11 cellular contexts compared by ENCODE assay signal in the genomic region with DNA sequence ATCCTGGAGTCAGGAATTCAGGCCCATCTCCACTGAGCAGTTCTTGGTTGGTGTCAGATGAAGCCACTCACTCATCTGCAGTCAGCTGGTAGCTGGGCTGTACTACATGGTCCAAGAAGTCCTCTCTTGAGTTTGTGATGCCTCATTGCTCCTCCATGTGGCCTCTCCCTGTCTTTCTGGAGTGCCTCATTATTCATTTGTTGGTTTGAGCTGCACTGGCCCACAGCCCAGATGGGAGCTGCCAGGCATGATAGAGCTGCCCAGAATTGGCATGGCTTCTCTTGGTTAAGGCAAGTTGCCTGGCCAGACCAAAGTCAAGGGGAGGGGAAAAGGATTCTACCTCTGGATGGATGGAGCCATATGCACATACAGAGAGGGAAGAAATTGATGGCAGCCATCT. TPM values are rescaled to one million over a fixed set of nuclear protein-coding genes. Genes with fewer than 3 reads are reported as not detected.
DNase-seq lines count a peak whose midpoint lies in the region; ATAC-seq and TF ChIP-seq lines count a peak whose summit lies in the region.
"Had no signal": no experiment of that assay in that cellular context is flagged by ENCODE, and none has a peak within 500 bp of the region (broad histone marks: within the 10 kb centered on the region; RNA-seq: fewer than 3 reads in every experiment).

No MANE protein-coding gene starts in this region.

- no peak overlapping the region for H3K4me3 ChIP-seq in CD8-positive, alpha-beta T cell (ENCODE audit: low read depth, low read length)

- H3K27ac ChIP-seq in CD8-positive, alpha-beta T cell (ENCODE audit: low read depth, low read length), result no peak overlapping the region

- H3K27me3 ChIP-seq in CD8-positive, alpha-beta T cell (ENCODE audit: insufficient read depth, low read length), result no peaks in the 10 kb centered on the region

- intact Hi-C loops in CD8-positive, alpha-beta T cell (cut with DNase I, micrococcal nuclease), result no loop called here
- intact Hi-C loops in natural killer cell (cut with micrococcal nuclease), result no loop called here

- H3K27me3 Mint-ChIP-seq in CD8-positive, alpha-beta T cell (ENCODE audit: low read depth), result no peaks in the 10 kb centered on the region
- H3K27me3 Mint-ChIP-seq in natural killer cell (ENCODE audit: low read depth in 2 of 2), result no peaks in the 10 kb centered on the region
- H3K27me3 Mint-ChIP-seq: activated naive CD8-positive, alpha-beta T cell had no signal

- no peaks in the 10 kb centered on the region for H3K9me3 Mint-ChIP-seq in CD8-positive, alpha-beta T cell
- no peaks in the 10 kb centered on the region for H3K9me3 Mint-ChIP-seq in natural killer cell

- no peak overlapping the region for H3K4me3 Mint-ChIP-seq in CD8-positive, alpha-beta T cell
- H3K4me3 Mint-ChIP-seq in natural killer cell, result no peak overlapping the region
- H3K4me3 Mint-ChIP-seq: activated naive CD8-positive, alpha-beta T cell had no signal

- peaks cover 22% of the 10 kb centered on the region for H3K36me3 ChIP-seq in CD8-positive, alpha-beta T cell (ENCODE audit: insufficient read depth, low read length)

- no peaks in the 10 kb centered on the region for H3K9me3 ChIP-seq in CD8-positive, alpha-beta T cell (ENCODE audit: low read length)

- H3K4me1 ChIP-seq in CD8-positive, alpha-beta T cell (ENCODE audit: insufficient read depth, low read length), result no peaks in the 10 kb centered on the region

- H3K36me3 Mint-ChIP-seq in CD8-positive, alpha-beta T cell, result peaks cover 79% of the 10 kb centered on the region
- peaks cover 31% of the 10 kb centered on the region for H3K36me3 Mint-ChIP-seq in natural killer cell

- CTCF ChIA-PET in CD8-positive, alpha-beta T cell (lab: Charles Lee), result no interaction called here

- no peak for ATAC-seq in CD8-positive, alpha-beta T cell
- ATAC-seq in HG03139 (IDR thresholded peaks at IDR 0.05; ENCODE audit: unreplicated experiment) (no peak), natural killer cell (no peak), HG03354 (IDR thresholded peaks at IDR 0.05; ENCODE audit: poor library complexity, severe bottlenecking, unreplicated experiment) (no peak)

- H3K4me1 Mint-ChIP-seq in CD8-positive, alpha-beta T cell (ENCODE audit: low read depth), result peaks cover 6% of the 10 kb centered on the region
- peaks cover 0 to 7% of the 10 kb centered on the region in 2 donors for H3K4me1 Mint-ChIP-seq in natural killer cell

- DNase-seq in DMS79 treated with DMSO at 0.1 percent for 48 hours (lab: John Stamatoyannopoulos, UW) (peak; percentile 77), NCI-H2029 treated with DMSO at 0.1 percent for 48 hours (lab: John Stamatoyannopoulos, UW) (peak; percentile 98), cerebellar cortex (ENCODE audit: low spot score) (peak; percentile 93), midbrain (lab: John Stamatoyannopoulos, UW) (peak; percentile 77), natural killer cell (no peak)
- no peak for DNase-seq in CD8-positive, alpha-beta T cell
- DNase-seq: Kasumi-1; stimulated activated naive CD4-positive, alpha-beta T cell had no signal

- no peak overlapping the region for H3K27ac Mint-ChIP-seq in CD8-positive, alpha-beta T cell
- no peak overlapping the region for H3K27ac Mint-ChIP-seq in natural killer cell
- H3K27ac Mint-ChIP-seq: activated naive CD8-positive, alpha-beta T cell had no signal

- POLR2A ChIA-PET in CD8-positive, alpha-beta T cell (lab: Charles Lee), result no interaction called here

- no peak for TF ChIP-seq CTCF in CD8-positive, alpha-beta T cell (IDR thresholded peaks at IDR 0.05)
- no peak for TF ChIP-seq CTCF in natural killer cell (IDR thresholded peaks at IDR 0.05)

RNA-seq across cellular contexts. Expression of gene PTCD2, which starts 8.0 kb away (rescaled TPM):
- 1 to 10 TPM; 3.7 TPM for total RNA-seq in CD8-positive, alpha-beta T cell
- total RNA-seq in natural killer cell, result 1 to 10 TPM; 4.9 to 5.9 (median 5.0) TPM

RNA-seq across cellular contexts. Expression of gene MRPS27, which starts 8.1 kb away (rescaled TPM):
- total RNA-seq in CD8-positive, alpha-beta T cell, result 10 to 100 TPM; 24.1 to 27.3 TPM
- 10 to 100 TPM; 25.5 to 36.5 (median 36.3) TPM for total RNA-seq in natural killer cell

Comparison
In these comparisons a context has a peak if more than half of its experiments do, and no peak if none do; other contexts are left out.
1. DNase-seq: peak in DMS79 treated with DMSO at 0.1 percent for 48 hours (single experiment), NCI-H2029 treated with DMSO at 0.1 percent for 48 hours (single experiment), cerebellar cortex (single experiment) and midbrain (single experiment); none in CD8-positive, alpha-beta T cell (0 of 7) and natural killer cell (single experiment).